In genomic region chr19:14091885-14092462, GRCh38 we compare ENCODE assay signal across 6 cellular contexts. TPM values are rescaled to one million over a fixed set of nuclear protein-coding genes. Genes with fewer than 3 reads are reported as not detected.
DNase-seq lines count a peak whose midpoint lies in the region; ATAC-seq and TF ChIP-seq lines count a peak whose summit lies in the region.

No MANE protein-coding gene starts in this region.

- no peak overlapping the region for H3K27ac ChIP-seq in iPS DF 6.9 (ENCODE audit: low read length)

- peak; percentile 73 for DNase-seq in activated CD8-positive, alpha-beta memory T cell treated with anti-CD3 and anti-CD28 coated beads, Interleukin-2, amount 10 ng/mL, durations not matched to agents 7 days and 5 days
- no peak for DNase-seq in activated CD8-positive, alpha-beta memory T cell treated with anti-CD3 and anti-CD28 coated beads for 24 hours
- DNase-seq in WTC11 (ENCODE audit: low spot score) (peak; percentile 44), iPS DF 6.9 (ENCODE audit: low read depth, low spot score) (no peak), NCI-H2081 (lab: John Stamatoyannopoulos, UW) (no peak), NCI-H446 (lab: John Stamatoyannopoulos, UW) (no peak)

- peaks cover 4% of the 10 kb centered on the region for H3K9me3 Mint-ChIP-seq in activated CD8-positive, alpha-beta memory T cell treated with anti-CD3 and anti-CD28 coated beads, Interleukin-2, amount 10 ng/mL, durations not matched to agents 7 days and 5 days (ENCODE audit: low read depth)
- H3K9me3 Mint-ChIP-seq in WTC11, result peaks cover 13% of the 10 kb centered on the region

- ATAC-seq in activated CD8-positive, alpha-beta memory T cell treated with anti-CD3 and anti-CD28 coated beads, Interleukin-2, amount 10 ng/mL, durations not matched to agents 7 days and 5 days, result peak; percentile 2
- peak; percentile 9; the same call in 1 of the 2 replicates for ATAC-seq in WTC11

- H3K4me1 ChIP-seq in iPS DF 6.9 (ENCODE audit: control insufficient read depth, insufficient read depth, low read length), result peaks cover 3% of the 10 kb centered on the region; the same call in 1 of the 2 replicates

- POLR2A ChIA-PET in WTC11 (lab: Charles Lee), result interaction anchor here (1.1 kb wide), 1 partner anchor 45 kb away, joined by 3 read pairs; no protein-coding TSS in a partner anchor

- peaks cover 20% of the 10 kb centered on the region for H3K4me1 Mint-ChIP-seq in activated CD8-positive, alpha-beta memory T cell treated with anti-CD3 and anti-CD28 coated beads, Interleukin-2, amount 10 ng/mL, durations not matched to agents 7 days and 5 days
- H3K4me1 Mint-ChIP-seq in WTC11, result peaks cover 13% of the 10 kb centered on the region

- H3K36me3 ChIP-seq in iPS DF 6.9 (ENCODE audit: control insufficient read depth, insufficient read depth, low read length), result peaks cover 8% of the 10 kb centered on the region

- no peaks in the 10 kb centered on the region for H3K27me3 Mint-ChIP-seq in activated CD8-positive, alpha-beta memory T cell treated with anti-CD3 and anti-CD28 coated beads, Interleukin-2, amount 10 ng/mL, durations not matched to agents 7 days and 5 days
- H3K27me3 Mint-ChIP-seq in WTC11 (ENCODE audit: low read depth), result peaks cover 26% of the 10 kb centered on the region

- H3K27ac Mint-ChIP-seq in activated CD8-positive, alpha-beta memory T cell treated with anti-CD3 and anti-CD28 coated beads, Interleukin-2, amount 10 ng/mL, durations not matched to agents 7 days and 5 days, result peak overlapping the region; percentile 99
- H3K27ac Mint-ChIP-seq in WTC11, result no peak overlapping the region

- H3K27me3 ChIP-seq in iPS DF 6.9 (ENCODE audit: control insufficient read depth, insufficient read depth, low read length), result no peaks in the 10 kb centered on the region

- no peaks in the 10 kb centered on the region for H3K9me3 ChIP-seq in iPS DF 6.9 (ENCODE audit: control insufficient read depth, insufficient read depth, low read length)

- H3K36me3 Mint-ChIP-seq in activated CD8-positive, alpha-beta memory T cell treated with anti-CD3 and anti-CD28 coated beads, Interleukin-2, amount 10 ng/mL, durations not matched to agents 7 days and 5 days, result peaks cover 19% of the 10 kb centered on the region
- H3K36me3 Mint-ChIP-seq in WTC11, result peaks cover 27% of the 10 kb centered on the region

- TF ChIP-seq CTCF in WTC11 (IDR thresholded peaks at IDR 0.05), result 0 out of 2 replicates have a peak, but pooled peaks have one; percentile 25

- no CpG with 5 or more reads among the region's 14 CpGs for WGBS in iPS DF 6.9 (ENCODE audit: insufficient coverage, insufficient read length)

- peak overlapping the region; percentile 82 for H3K4me3 Mint-ChIP-seq in activated CD8-positive, alpha-beta memory T cell treated with anti-CD3 and anti-CD28 coated beads, Interleukin-2, amount 10 ng/mL, durations not matched to agents 7 days and 5 days
- peak overlapping the region; percentile 95 for H3K4me3 Mint-ChIP-seq in WTC11

- CTCF ChIA-PET in activated CD8-positive, alpha-beta memory T cell treated with anti-CD3 and anti-CD28 coated beads, Interleukin-2, amount 10 ng/mL, durations not matched to agents 7 days and 5 days (lab: Charles Lee), result interaction anchor here (0.9 to 1.5 kb wide), 6 partner anchors 10 to 210 kb away, joined by 3 read pairs; no protein-coding TSS in a partner anchor
- CTCF ChIA-PET in WTC11 (lab: Charles Lee), result interaction anchor here (0.6 to 1.7 kb wide), 13 partner anchors 11 to 323 kb away, joined by 3 to 12 read pairs (median 4); partner anchors contain the start of genes ASF1B, IL27RA and MISP3

- H3K4me3 ChIP-seq in iPS DF 6.9 (ENCODE audit: low read length), result peak overlapping the region; percentile 89; the same call in 1 of the 2 replicates

TF ChIP-seq in WTC11, 78 proteins besides CTCF, POLR2A, EP300 and RAD21 (continues in another document):
- TF ChIP-seq HMGXB4 (CRISPR knock-in tag; IDR thresholded peaks at IDR 0.05), result no peak
- no peak for TF ChIP-seq PRRX2 (CRISPR knock-in tag; IDR thresholded peaks at IDR 0.05)
- TF ChIP-seq NFE2L1 (CRISPR knock-in tag; IDR thresholded peaks at IDR 0.05), result no peak
- no peak for TF ChIP-seq ZNF396 (CRISPR knock-in tag; IDR thresholded peaks at IDR 0.05; ENCODE audit: borderline replicate concordance)
- TF ChIP-seq HMGA2 (CRISPR knock-in tag; IDR thresholded peaks at IDR 0.05), result no peak
- no peak for TF ChIP-seq USF2 (CRISPR knock-in tag; IDR thresholded peaks at IDR 0.05)
- no peak for TF ChIP-seq ZNF423 (CRISPR knock-in tag; IDR thresholded peaks at IDR 0.05)
- TF ChIP-seq RORB (CRISPR knock-in tag; IDR thresholded peaks at IDR 0.05), result no peak
- no peak for TF ChIP-seq ARID4B (CRISPR knock-in tag; IDR thresholded peaks at IDR 0.05; ENCODE audit: borderline replicate concordance)
- TF ChIP-seq GTF2I (CRISPR knock-in tag; conservative IDR thresholded peaks at IDR 0.05), result no peak

RNA-seq across cellular contexts. Expression of gene SAMD1, which starts 1.4 kb away (rescaled TPM):
- 10 to 100 TPM; 60.4 to 81.9 TPM for total RNA-seq in activated CD8-positive, alpha-beta memory T cell treated with anti-CD3 and anti-CD28 coated beads, Interleukin-2, amount 10 ng/mL, durations not matched to agents 7 days and 5 days
- 113 to 131 TPM (median 116 TPM) in 3 replicates for total RNA-seq in WTC11 (2021)

RNA-seq across cellular contexts. Expression of gene C19orf67, which starts 6.4 kb away (rescaled TPM):
- total RNA-seq in activated CD8-positive, alpha-beta memory T cell treated with anti-CD3 and anti-CD28 coated beads, Interleukin-2, amount 10 ng/mL, durations not matched to agents 7 days and 5 days, result not detected
- 0.35 to 0.87 TPM (median 0.41 TPM) in 3 replicates for total RNA-seq in WTC11 (2021)

RNA-seq across cellular contexts. Expression of gene MISP3, which starts 19.4 kb away (rescaled TPM):
- 1 to 10 TPM; 1.4 to 2.4 TPM for total RNA-seq in activated CD8-positive, alpha-beta memory T cell treated with anti-CD3 and anti-CD28 coated beads, Interleukin-2, amount 10 ng/mL, durations not matched to agents 7 days and 5 days
- 2.4 to 3.4 TPM (median 3.2 TPM) in 3 replicates for total RNA-seq in WTC11 (2021)

RNA-seq across cellular contexts. Expression of gene PRKACA, which starts 25.6 kb away (rescaled TPM):
- total RNA-seq in activated CD8-positive, alpha-beta memory T cell treated with anti-CD3 and anti-CD28 coated beads, Interleukin-2, amount 10 ng/mL, durations not matched to agents 7 days and 5 days, result 10 to 100 TPM; 42.3 to 65.4 TPM
- 37.8 to 48.0 TPM (median 41.7 TPM) in 3 replicates for total RNA-seq in WTC11 (2021)

RNA-seq across cellular contexts. Expression of gene PALM3, which starts 30.1 kb away (rescaled TPM):
- not detected for total RNA-seq in activated CD8-positive, alpha-beta memory T cell treated with anti-CD3 and anti-CD28 coated beads, Interleukin-2, amount 10 ng/mL, durations not matched to agents 7 days and 5 days
- total RNA-seq in WTC11 (2021), result 25.9 to 31.1 TPM (median 28.6 TPM) in 3 replicates

Comparison
In these comparisons a context has a peak if more than half of its experiments do, and no peak if none do; other contexts are left out.
1. DNase-seq: peak in activated CD8-positive, alpha-beta memory T cell treated with anti-CD3 and anti-CD28 coated beads, Interleukin-2, amount 10 ng/mL, durations not matched to agents 7 days and 5 days (single experiment) and WTC11 (single experiment); none in activated CD8-positive, alpha-beta memory T cell treated with anti-CD3 and anti-CD28 coated beads for 24 hours (single experiment), iPS DF 6.9 (single experiment), NCI-H2081 (0 of 2) and NCI-H446 (0 of 2).